Comparison of ENCODE assay signal across 30 cellular contexts in genomic region chr12:88182431-88182830, GRCh38.
"Had no signal": no experiment of that assay in that cellular context is flagged by ENCODE, and none has a peak within 500 bp of the region (broad histone marks: within the 10 kb centered on the region; RNA-seq: fewer than 3 reads in every experiment).

No MANE protein-coding gene starts in this region.

- H3K9me3 ChIP-seq: body of pancreas, gastrocnemius medialis had no signal

- H3K4me3 Mint-ChIP-seq: activated B cell treated with CpG ODN at 0.5 μM for 24 hours; activated CD8-positive, alpha-beta T cell treated with anti-CD3 and anti-CD28 coated beads for 36 hours; activated naive CD8-positive, alpha-beta T cell; activated T-cell treated with anti-CD3 and anti-CD28 coated beads, Interleukin-2, amount 50 U/mL, for 4 hours; activated T-helper 17 cell treated with anti-CD3 and anti-CD28 coated beads, Interleukin-2, amount 50 U/mL, for 72 hours; T-helper 17 cell; T-helper 2 cell treated with Interferon-gamma antibody and Interleukin-4, amounts not matched to agents 5 μg/mL and 100 μg/mL, for 36 hours had no signal

- H3K27me3 ChIP-seq: body of pancreas, gastrocnemius medialis, heart left ventricle had no signal

- H3K4me1 ChIP-seq: body of pancreas, gastrocnemius medialis, heart left ventricle had no signal

- FAIRE-seq: colon, endometrium, endothelial cell of umbilical vein had no signal

- H3K27ac Mint-ChIP-seq: activated B cell treated with CpG ODN at 0.5 μM for 24 hours; activated CD8-positive, alpha-beta T cell treated with anti-CD3 and anti-CD28 coated beads for 36 hours; activated naive CD8-positive, alpha-beta T cell; activated T-helper 17 cell treated with anti-CD3 and anti-CD28 coated beads, Interleukin-2, amount 50 U/mL, for 72 hours; T-helper 17 cell; T-helper 2 cell treated with Interferon-gamma antibody and Interleukin-4, amounts not matched to agents 5 μg/mL and 100 μg/mL, for 36 hours had no signal

- DNase-seq: activated B cell treated with CpG ODN at 0.5 μM for 24 hours; activated CD4-positive, alpha-beta T cell treated with anti-CD3 and anti-CD28 coated beads for 48 hours; activated CD4-positive, alpha-beta T cell treated with anti-CD3 and anti-CD28 coated beads, Interleukin-2, amount 50 U/mL, for 1 hour; activated CD4-positive, alpha-beta T cell treated with anti-CD3 and anti-CD28 coated beads, Interleukin-2, amount 50 U/mL, for 48 hours; activated CD8-positive, alpha-beta memory T cell treated with anti-CD3 and anti-CD28 coated beads for 24 hours; activated CD8-positive, alpha-beta T cell treated with anti-CD3 and anti-CD28 coated beads for 36 hours; activated effector memory CD4-positive, alpha-beta T cell treated with Interleukin-2 at 50 U/mL for 16 hours; activated gamma-delta T cell treated with Interleukin-2 at 50 U/mL for 16 hours; activated naive CD4-positive, alpha-beta T cell treated with anti-CD3 and anti-CD28 coated beads, Interleukin-2, amount 50 U/mL, for 16 hours; activated naive CD4-positive, alpha-beta T cell treated with Interleukin-2 at 50 U/mL for 16 hours; activated T-cell treated with anti-CD3 and anti-CD28 coated beads, Interleukin-2, amount 50 U/mL, for 4 hours; amniotic stem cell; anterior cingulate cortex; body of pancreas; caudate nucleus; cortex of kidney; dermis blood vessel endothelial cell; effector CD8-positive, alpha-beta T cell; foreskin fibroblast; gastrocnemius medialis; glutamatergic neuron; heart left ventricle; T-helper 17 cell; WERI-Rb-1 had no signal

- H3K9me3 Mint-ChIP-seq: activated T-cell treated with anti-CD3 and anti-CD28 coated beads, Interleukin-2, amount 50 U/mL, for 4 hours; activated T-helper 17 cell treated with anti-CD3 and anti-CD28 coated beads, Interleukin-2, amount 50 U/mL, for 72 hours; T-helper 2 cell treated with Interferon-gamma antibody and Interleukin-4, amounts not matched to agents 5 μg/mL and 100 μg/mL, for 36 hours had no signal

- H3K27me3 Mint-ChIP-seq: activated B cell treated with CpG ODN at 0.5 μM for 24 hours; activated CD8-positive, alpha-beta T cell treated with anti-CD3 and anti-CD28 coated beads for 36 hours; activated naive CD8-positive, alpha-beta T cell; activated T-helper 17 cell treated with anti-CD3 and anti-CD28 coated beads, Interleukin-2, amount 50 U/mL, for 72 hours; T-helper 17 cell had no signal

- H3K4me1 Mint-ChIP-seq: activated B cell treated with CpG ODN at 0.5 μM for 24 hours; activated T-helper 17 cell treated with anti-CD3 and anti-CD28 coated beads, Interleukin-2, amount 50 U/mL, for 72 hours; T-helper 17 cell had no signal

- H3K27ac ChIP-seq: body of pancreas, gastrocnemius medialis, heart left ventricle, WERI-Rb-1 had no signal

- H3K4me3 ChIP-seq: body of pancreas, gastrocnemius medialis, heart left ventricle had no signal
